Comparison of ENCODE assay signal across 8 cellular contexts in genomic region chr4:1347410-1347864, GRCh38. TPM values are rescaled to one million over a fixed set of nuclear protein-coding genes. Genes with fewer than 3 reads are reported as not detected.
DNase-seq lines count a peak whose midpoint lies in the region; ATAC-seq lines count a peak whose summit lies in the region.

No MANE protein-coding gene starts in this region.

- H2BK5ac ChIP-seq in mesenchymal stem cell (ENCODE audit: low read depth, low read length, poor library complexity, severe bottlenecking), result peak overlapping the region; percentile 91

- H2AFZ ChIP-seq in mesenchymal stem cell (ENCODE audit: low read depth, low read length), result peak overlapping the region; percentile 62

- peak overlapping the region in 1 of 2 experiments; percentile 85 for H3K23ac ChIP-seq in mesenchymal stem cell (ENCODE audit: low read length in 2 of 2)

- no peak overlapping the region for H2BK15ac ChIP-seq in mesenchymal stem cell (ENCODE audit: low read depth, poor library complexity, severe bottlenecking)

- DNase-seq in NCI-H510A treated with DMSO at 0.1 percent for 48 hours (lab: John Stamatoyannopoulos, UW) (peak; percentile 19), NCI-H510A (lab: John Stamatoyannopoulos, UW) (no peak), HAP-1 (ENCODE audit: low spot score in 2 of 2) (peak; percentile 22 to 64), LHCN-M2 (ENCODE audit: low read depth) (peak; percentile 79), mesenchymal stem cell (peak; percentile 89)
- DNase-seq in stimulated activated CD8-positive, alpha-beta memory T cell treated with anti-CD3 and anti-CD28 coated beads, Interleukin-4, amount 100 ng/mL, for 48 hours, result peak; percentile 69

- under 1% methylated on average over 43 of the region's 43 CpGs for WGBS in mesenchymal stem cell

- in situ Hi-C loops in HAP-1 (cut with MboI; ENCODE audit: low sequenced_read_pairs), result no loop called here

- peak; percentile 14 for ATAC-seq in activated CD4-positive, CD25-positive, alpha-beta regulatory T cell treated with anti-CD3 and anti-CD28 coated beads, Interleukin-2, amount 50 U/mL, for 24 hours

- H2BK120ac ChIP-seq in mesenchymal stem cell (ENCODE audit: low read depth, low read length), result peak overlapping the region; percentile 97

- peak overlapping the region; percentile 74 to 94 for H3K18ac ChIP-seq in mesenchymal stem cell (ENCODE audit: low read depth in 1 of 2, low read length in 2 of 2)

- H3K36me3 ChIP-seq in HAP-1 (replicated peaks) (peaks cover 12% of the 10 kb centered on the region), endocrine pancreas (ENCODE audit: control insufficient read depth, insufficient read depth, low read length) (no peaks in the 10 kb centered on the region), mesenchymal stem cell (ENCODE audit: control insufficient read depth in 1 of 2, insufficient read depth in 2 of 2, low read depth in 1 of 2, low read length in 2 of 2) (peaks cover 24 to 26% of the 10 kb centered on the region in 2 experiments)

- H3K14ac ChIP-seq in mesenchymal stem cell (ENCODE audit: low read length in 2 of 2), result peak overlapping the region in 1 of 2 experiments; percentile 92

- no peak overlapping the region for H2BK12ac ChIP-seq in mesenchymal stem cell (ENCODE audit: low read length in 2 of 2)

- peak overlapping the region; percentile 91 for H3K27ac ChIP-seq in mesenchymal stem cell (ENCODE audit: low read length, poor library complexity, severe bottlenecking)

- H3K9me3 ChIP-seq in HAP-1 (no peaks in the 10 kb centered on the region), endocrine pancreas (ENCODE audit: control insufficient read depth, low read length) (no peaks in the 10 kb centered on the region), mesenchymal stem cell (ENCODE audit: control insufficient read depth, low read length) (no peaks in the 10 kb centered on the region)

- H3K4me2 ChIP-seq in mesenchymal stem cell (ENCODE audit: low read length, poor library complexity, severe bottlenecking), result peak overlapping the region; percentile 46

- peak overlapping the region; percentile 79 to 95 for H3K4ac ChIP-seq in mesenchymal stem cell (ENCODE audit: low read depth in 1 of 2, low read length in 2 of 2)

- peak overlapping the region; percentile 81 for H4K8ac ChIP-seq in mesenchymal stem cell (ENCODE audit: low read length)

- H4K91ac ChIP-seq in mesenchymal stem cell (ENCODE audit: low read length), result peak overlapping the region; percentile 29

- H3K27me3 ChIP-seq in HAP-1 (ENCODE audit: low read depth), result no peaks in the 10 kb centered on the region
- H3K27me3 ChIP-seq in endocrine pancreas (ENCODE audit: control insufficient read depth, insufficient read depth, low read length), result no peaks in the 10 kb centered on the region
- H3K27me3 ChIP-seq in mesenchymal stem cell (ENCODE audit: control insufficient read depth in 1 of 2, insufficient read depth in 1 of 2, low read length in 2 of 2), result no peaks in the 10 kb centered on the region

- H3K79me1 ChIP-seq in mesenchymal stem cell (replicated peaks; ENCODE audit: low read length, poor library complexity, severe bottlenecking), result peaks cover 40% of the 10 kb centered on the region

- peak overlapping the region; percentile 76 for H3K4me3 ChIP-seq in HAP-1
- H3K4me3 ChIP-seq in endocrine pancreas (ENCODE audit: control insufficient read depth, insufficient read depth, low read length), result peak overlapping the region; percentile 68
- H3K4me3 ChIP-seq in mesenchymal stem cell (ENCODE audit: insufficient read depth in 1 of 2, low read depth in 1 of 2, low read length in 2 of 2), result peak overlapping the region; percentile 78 to 88

- H2AK5ac ChIP-seq in mesenchymal stem cell (ENCODE audit: low read length, severe bottlenecking), result peak overlapping the region; percentile 22

- H3K4me1 ChIP-seq in HAP-1 (peaks cover 2% of the 10 kb centered on the region; the same call in 1 of the 2 replicates), endocrine pancreas (ENCODE audit: control insufficient read depth, insufficient read depth, low read length) (no peaks in the 10 kb centered on the region), mesenchymal stem cell (ENCODE audit: control insufficient read depth, insufficient read depth, low read depth, low read length) (peaks cover 32% of the 10 kb centered on the region)

- H3K9ac ChIP-seq in endocrine pancreas (ENCODE audit: control insufficient read depth, insufficient read depth, low read length), result peak overlapping the region; percentile 52
- H3K9ac ChIP-seq in mesenchymal stem cell (ENCODE audit: low read length), result peak overlapping the region; percentile 99

RNA-seq across cellular contexts. Expression of gene UVSSA, which starts 0.4 kb away (rescaled TPM):
- 6.3 and 11.1 TPM in 2 replicates for total RNA-seq in LHCN-M2 (2014; rRNA removed)
- 3.1 TPM for polyA plus RNA-seq in LHCN-M2 (2012)
- polyA plus RNA-seq in mesenchymal stem cell (2013, experiment 1 of 2), result 4.8 TPM
- polyA plus RNA-seq in mesenchymal stem cell (2013, experiment 2 of 2), result 4.3 TPM

RNA-seq across cellular contexts. Expression of gene MAEA, which starts 57.7 kb away (rescaled TPM):
- 93.6 and 94.1 TPM in 2 replicates for total RNA-seq in LHCN-M2 (2014; rRNA removed)
- 61.5 TPM for polyA plus RNA-seq in LHCN-M2 (2012)
- 37.6 TPM for polyA plus RNA-seq in mesenchymal stem cell (2013, experiment 1 of 2)
- polyA plus RNA-seq in mesenchymal stem cell (2013, experiment 2 of 2), result 37.1 TPM

RNA-seq across cellular contexts. Expression of gene NKX1-1, which starts 58.8 kb away (rescaled TPM):
- total RNA-seq in LHCN-M2 (2014; rRNA removed), result not detected in 2 replicates
- not detected for polyA plus RNA-seq in LHCN-M2 (2012)
- polyA plus RNA-seq in mesenchymal stem cell (2013, experiment 1 of 2), result not detected
- polyA plus RNA-seq in mesenchymal stem cell (2013, experiment 2 of 2), result not detected
